22 cellular contexts compared by ENCODE assay signal in the genomic region with DNA sequence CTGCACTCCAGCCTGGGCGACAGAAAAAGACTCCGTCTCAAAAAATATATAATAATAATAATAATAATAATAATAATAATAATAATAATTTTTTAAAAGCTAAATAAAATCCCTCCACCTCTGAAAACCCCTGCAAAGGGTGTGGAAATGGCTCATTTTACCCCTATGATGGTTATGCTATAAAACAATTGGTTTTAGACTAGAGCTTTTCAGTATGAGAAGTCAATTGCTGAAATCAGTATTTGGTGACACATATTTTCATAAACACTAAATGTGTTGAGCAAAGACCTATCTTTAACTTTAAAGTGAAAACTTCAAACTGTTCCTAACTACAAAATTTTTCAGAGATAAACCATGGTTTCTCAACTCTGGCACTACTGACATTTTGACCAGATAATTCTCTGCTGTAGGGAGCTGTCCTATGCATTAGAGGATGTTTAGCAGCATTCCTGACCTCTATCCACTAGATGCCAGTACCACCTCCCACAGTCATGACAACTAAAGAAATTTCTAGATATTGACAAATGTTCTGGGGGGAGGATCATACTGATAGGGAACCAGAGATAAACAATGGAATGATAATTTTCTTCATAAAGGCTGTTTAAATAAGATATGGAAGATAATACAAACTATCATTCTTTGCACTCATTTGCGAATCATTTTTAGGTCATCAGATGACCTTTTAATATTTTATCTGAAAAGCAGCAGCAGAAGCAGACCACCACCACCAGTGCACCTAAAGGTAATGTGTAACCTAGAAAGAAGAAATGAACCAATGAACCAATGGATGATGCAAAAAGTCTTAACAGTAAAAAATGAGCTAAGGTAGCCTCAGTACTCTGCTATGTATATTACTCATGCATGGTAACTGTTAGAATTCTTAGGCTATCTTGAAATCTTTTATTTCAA. TPM values are rescaled to one million over a fixed set of nuclear protein-coding genes. Genes with fewer than 3 reads are reported as not detected.
DNase-seq lines count a peak whose midpoint lies in the region; ATAC-seq, FAIRE-seq and TF ChIP-seq lines count a peak whose summit lies in the region.
"Had no signal": no experiment of that assay in that cellular context is flagged by ENCODE, and none has a peak within 500 bp of the region (broad histone marks: within the 10 kb centered on the region; RNA-seq: fewer than 3 reads in every experiment).

No MANE protein-coding gene starts in this region.

- CTCF ChIA-PET in K562 (lab: Yijun Ruan, JAX; ENCODE audit: low intra/inter-chr PET ratio) = no interaction called here

- POLR2A ChIA-PET in K562 (lab: Yijun Ruan, JAX) = interaction anchor here (0.7 to 1.7 kb wide), 7 partner anchors 8 to 82 kb away, joined by 3 to 5 read pairs (median 4); a partner anchor contains a TSS

- WGBS in K562 (ENCODE audit: insufficient coverage, low coverage, missing lambda C conversion rate) = 70% methylated on average over 3 of the region's 3 CpGs

- peak in 1 of 2 experiments; percentile 15; a peak in 1 of 4 replicates for TF ChIP-seq RAD21 in K562 (CRISPR knock-in tag; conservative IDR thresholded peaks at IDR 0.05 in 1 of 2, IDR thresholded peaks at IDR 0.05 in 1 of 2)

- FAIRE-seq in K562 (lab: Jason Lieb, UNC) = no peak

- no peaks in the 10 kb centered on the region for H3K27me3 ChIP-seq in K562 (ENCODE audit: control insufficient read depth in 2 of 2, insufficient read depth in 2 of 2, low read length in 2 of 2)
- H3K27me3 ChIP-seq: colonic mucosa, SJSA1, transverse colon had no signal

- no peak overlapping the region for H3K9ac ChIP-seq in K562 (ENCODE audit: insufficient read depth in 1 of 2, low read depth in 2 of 2, low read length in 2 of 2)

- H3K9me3 ChIP-seq in K562 (replicated peaks; ENCODE audit: control insufficient read depth, insufficient read depth, low read depth, low read length) = no peaks in the 10 kb centered on the region
- H3K9me3 ChIP-seq: colonic mucosa, SJSA1, transverse colon had no signal

- H3K4me2 ChIP-seq in K562 (ENCODE audit: insufficient read depth, low read length) = no peak overlapping the region

- DNase-seq in EH (ENCODE audit: low read depth) = peak; percentile 45
- peak; percentile 45 for DNase-seq in OCI-M1 (lab: John Stamatoyannopoulos, UW)
- DNase-seq in K562 (ENCODE audit: extremely low read depth in 1 of 4, low spot score in 3 of 4) = peak in 2 of 4 experiments; percentile 31 to 32
- peak; percentile 40 for DNase-seq in kidney tubule cell (ENCODE audit: low spot score)
- DNase-seq in globus pallidus (ENCODE audit: low spot score) = no peak
- no peak for DNase-seq in stimulated activated CD4-positive, alpha-beta T cell treated with anti-CD3 and anti-CD28 coated beads, Interleukin-4, amount 100 ng/mL, for 24 hours
- DNase-seq in RPMI8226 = no peak
- DNase-seq: activated CD4-positive, CD25-positive, alpha-beta regulatory T cell treated with anti-CD3 and anti-CD28 coated beads, Interleukin-2, amount 50 U/mL, for 72 hours; activated naive CD8-positive, alpha-beta T cell treated with anti-CD3 and anti-CD28 coated beads for 36 hours; colonic mucosa; hippocampal formation; islet precursor cell; MM.1S; NCI-H146; NCI-H774; PC-3; stimulated activated CD4-positive, alpha-beta T cell treated with anti-CD3 and anti-CD28 coated beads, Interleukin-4, amount 100 ng/mL, for 4 hours; stimulated activated naive CD8-positive, alpha-beta T cell treated with anti-CD3 and anti-CD28 coated beads, Interleukin-15, amount 100 ng/mL, for 72 hours; transverse colon had no signal

- in situ Hi-C loops in K562 (cut with MboI) = no loop called here

- H3K27ac ChIP-seq in K562 (ENCODE audit: extremely low read depth, low read depth, low read length) = no peak overlapping the region
- H3K27ac ChIP-seq: colonic mucosa, SJSA1, transverse colon had no signal

- H2AFZ ChIP-seq in K562 (ENCODE audit: low read depth, low read length) = no peak overlapping the region

- peak in 1 of 3 experiments; percentile 17; a peak in 2 of 6 replicates for TF ChIP-seq CTCF in K562 (IDR thresholded peaks at IDR 0.05 in 2 of 3, conservative IDR thresholded peaks at IDR 0.05 in 1 of 3; ENCODE audit: insufficient read depth in 2 of 3, low read depth in 1 of 3, low read length in 3 of 3)

- H3K4me3 ChIP-seq in K562 = no peak overlapping the region
- H3K4me3 ChIP-seq: colonic mucosa, lung, SJSA1, transverse colon had no signal

- intact Hi-C loops in K562 (cut with micrococcal nuclease) = no loop called here

- no peaks in the 10 kb centered on the region; a peak in 2 of 5 replicates for H3K4me1 ChIP-seq in K562 (replicated peaks in 1 of 2; ENCODE audit: control insufficient read depth in 2 of 2, insufficient read depth in 2 of 2, low read length in 2 of 2)
- H3K4me1 ChIP-seq: colonic mucosa, SJSA1 had no signal

- no peaks in the 10 kb centered on the region for H3K9me1 ChIP-seq in K562 (ENCODE audit: control insufficient read depth, insufficient read depth, low read length)

- ATAC-seq in K562 (peak; percentile 50; the same call in 1 of the 3 replicates), HG02852 (IDR thresholded peaks at IDR 0.05; ENCODE audit: unreplicated experiment) (no peak)
- ATAC-seq: PC-3; stimulated activated naive CD8-positive, alpha-beta T cell treated with anti-CD3 and anti-CD28 coated beads, Interleukin-15, amount 100 ng/mL, for 72 hours had no signal

- BruUV-seq in K562 (replicated peaks; lab: Mats Ljungman, UMichigan) = no TSS peak

- H4K20me1 ChIP-seq in K562 (replicated peaks; ENCODE audit: control insufficient read depth, insufficient read depth, low read length) = no peaks in the 10 kb centered on the region

- H3K36me3 ChIP-seq in K562 (ENCODE audit: control insufficient read depth, insufficient read depth, low read length) = peaks cover 6% of the 10 kb centered on the region; the same call in 1 of the 3 replicates
- H3K36me3 ChIP-seq: colonic mucosa, transverse colon had no signal

- no peak for TF ChIP-seq POLR2A in K562 (conservative IDR thresholded peaks at IDR 0.05)

- H3K79me2 ChIP-seq in K562 (ENCODE audit: control insufficient read depth, insufficient read depth, low read length) = peaks cover 15% of the 10 kb centered on the region

- no peak for TF ChIP-seq EP300 in K562 (IDR thresholded peaks at IDR 0.05; ENCODE audit: low read length)

TF ChIP-seq in K562, 482 proteins besides CTCF, POLR2A, EP300 and RAD21 (continues in another document):
- TF ChIP-seq SAFB2 (IDR thresholded peaks at IDR 0.05; ENCODE audit: borderline replicate concordance, low read depth, low read length, severe bottlenecking) (no peak), MECOM (CRISPR knock-in tag; IDR thresholded peaks at IDR 0.05) (no peak), HNRNPL (IDR thresholded peaks at IDR 0.05; ENCODE audit: low read depth, low read length) (no peak), ZNF212 (CRISPR knock-in tag; IDR thresholded peaks at IDR 0.05) (no peak), TAF1 (IDR thresholded peaks at IDR 0.05; ENCODE audit: control insufficient read depth, extremely low read depth, insufficient read depth, low read length, severe bottlenecking) (no peak), ZFP36 (IDR thresholded peaks at IDR 0.05; ENCODE audit: low read depth, low read length, partially characterized antibody) (no peak)
- TF ChIP-seq, protein P1, sequence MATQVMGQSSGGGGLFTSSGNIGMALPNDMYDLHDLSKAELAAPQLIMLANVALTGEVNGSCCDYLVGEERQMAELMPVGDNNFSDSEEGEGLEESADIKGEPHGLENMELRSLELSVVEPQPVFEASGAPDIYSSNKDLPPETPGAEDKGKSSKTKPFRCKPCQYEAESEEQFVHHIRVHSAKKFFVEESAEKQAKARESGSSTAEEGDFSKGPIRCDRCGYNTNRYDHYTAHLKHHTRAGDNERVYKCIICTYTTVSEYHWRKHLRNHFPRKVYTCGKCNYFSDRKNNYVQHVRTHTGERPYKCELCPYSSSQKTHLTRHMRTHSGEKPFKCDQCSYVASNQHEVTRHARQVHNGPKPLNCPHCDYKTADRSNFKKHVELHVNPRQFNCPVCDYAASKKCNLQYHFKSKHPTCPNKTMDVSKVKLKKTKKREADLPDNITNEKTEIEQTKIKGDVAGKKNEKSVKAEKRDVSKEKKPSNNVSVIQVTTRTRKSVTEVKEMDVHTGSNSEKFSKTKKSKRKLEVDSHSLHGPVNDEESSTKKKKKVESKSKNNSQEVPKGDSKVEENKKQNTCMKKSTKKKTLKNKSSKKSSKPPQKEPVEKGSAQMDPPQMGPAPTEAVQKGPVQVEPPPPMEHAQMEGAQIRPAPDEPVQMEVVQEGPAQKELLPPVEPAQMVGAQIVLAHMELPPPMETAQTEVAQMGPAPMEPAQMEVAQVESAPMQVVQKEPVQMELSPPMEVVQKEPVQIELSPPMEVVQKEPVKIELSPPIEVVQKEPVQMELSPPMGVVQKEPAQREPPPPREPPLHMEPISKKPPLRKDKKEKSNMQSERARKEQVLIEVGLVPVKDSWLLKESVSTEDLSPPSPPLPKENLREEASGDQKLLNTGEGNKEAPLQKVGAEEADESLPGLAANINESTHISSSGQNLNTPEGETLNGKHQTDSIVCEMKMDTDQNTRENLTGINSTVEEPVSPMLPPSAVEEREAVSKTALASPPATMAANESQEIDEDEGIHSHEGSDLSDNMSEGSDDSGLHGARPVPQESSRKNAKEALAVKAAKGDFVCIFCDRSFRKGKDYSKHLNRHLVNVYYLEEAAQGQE (CRISPR knock-in tag; IDR thresholded peaks at IDR 0.05; ENCODE audit: low read depth) = no peak

RNA-seq across cellular contexts. Expression of a gene that starts 13.8 kb away (rescaled TPM):
- 24.8 and 25.7 TPM in 2 replicates for total RNA-seq in K562 (2011; cell fraction: chromatin; rRNA removed; ENCODE audit: low replicate concordance)
- total RNA-seq in K562 (2011; cell fraction: nucleolus; rRNA removed) = 11.2 and 13.5 TPM in 2 replicates
- total RNA-seq in K562 (2011; cell fraction: nucleoplasm; rRNA removed) = 19.7 and 25.1 TPM in 2 replicates
- total RNA-seq in K562 (2014; rRNA removed) (7.4 and 14.4 TPM in 2 replicates), K562 (2014; rRNA removed; fragmentation: Illumina TruSeq; extraction: Trizol) (14.2 and 16.6 TPM in 2 replicates), K562 (2015; rRNA removed; fragmentation: Illumina TruSeq; extraction: Trizol) (15.4 and 16.5 TPM in 2 replicates), K562 (2021) (17.1 and 20.4 TPM in 2 replicates)
- polyA plus RNA-seq in K562 (2011; rRNA removed) (22.3 and 24.0 TPM in 2 replicates), K562 (2014; fragmentation: Illumina TruSeq; extraction: Trizol) (17.7 and 19.7 TPM in 2 replicates), K562 (2014; fragmentation: Nextera tagmentation; extraction: Ambion mirVana) (1 to 10 TPM; 5.0 to 6.3 TPM), K562 (2014; rRNA removed) (11.3 and 12.4 TPM in 2 replicates)
- polyA plus RNA-seq in K562 (2011; cell fraction: cytosol; rRNA removed) = 31.5 and 33.8 TPM in 2 replicates
- polyA plus RNA-seq in K562 (2011; cell fraction: nucleus; rRNA removed) = 11.1 and 14.2 TPM in 2 replicates
- 15.8 and 27.6 TPM in 2 replicates for polyA plus RNA-seq in K562 (2012)
- 35.0 and 36.0 TPM in 2 replicates for polyA minus RNA-seq in K562 (2011; rRNA and poly(A)+ RNA removed)
- 12.7 and 14.1 TPM in 2 replicates for polyA minus RNA-seq in K562 (2011; cell fraction: cytosol; rRNA and poly(A)+ RNA removed)
- polyA minus RNA-seq in K562 (2011; cell fraction: nucleus; rRNA and poly(A)+ RNA removed) = 3.4 and 8.6 TPM in 2 replicates

Comparison
In these comparisons a context has a peak if more than half of its experiments do, and no peak if none do; other contexts are left out.
1. DNase-seq: peak in EH (single experiment), OCI-M1 (single experiment) and kidney tubule cell (single experiment); none in globus pallidus (single experiment), stimulated activated CD4-positive, alpha-beta T cell treated with anti-CD3 and anti-CD28 coated beads, Interleukin-4, amount 100 ng/mL, for 24 hours (single experiment) and RPMI8226 (single experiment).